ENCODE assay signal across 1 cellular context in genomic region chr15:74873036-74873755, GRCh38.
TF ChIP-seq lines count a peak whose summit lies in the region.

Gene SCAMP2, minus strand, starts transcription at chr15:74873365. Its CDS starts 110 bp downstream, at chr15:74873255.

TF ChIP-seq in HEK293, 187 proteins besides CTCF, POLR2A, EP300 and RAD21 (continued from another document and continues in another):
- TF ChIP-seq ZNF530 (tag by site-specific recombination; IDR thresholded peaks at IDR 0.05; ENCODE audit: low read depth) = no peak
- TF ChIP-seq ZIC2 (tag by site-specific recombination; IDR thresholded peaks at IDR 0.05) = peak; percentile 38
- peak; percentile 73 for TF ChIP-seq ZBTB6 (tag by site-specific recombination; IDR thresholded peaks at IDR 0.05)
- TF ChIP-seq OVOL3 (tag by site-specific recombination; IDR thresholded peaks at IDR 0.05) = 0 out of 2 replicates have a peak, but pooled peaks have one; percentile 65
- TF ChIP-seq KLF10 (tag by site-specific recombination; IDR thresholded peaks at IDR 0.05) = peak; percentile 81
- TF ChIP-seq ZBTB26 (tag by site-specific recombination; optimal IDR thresholded peaks at IDR 0.05) = peak; percentile 31
- TF ChIP-seq SP7 (tag by site-specific recombination; IDR thresholded peaks at IDR 0.05) = peak; percentile 83
- no peak for TF ChIP-seq ZNF292 (tag by site-specific recombination; IDR thresholded peaks at IDR 0.05; ENCODE audit: borderline replicate concordance, low read depth)
- TF ChIP-seq ZNF558 (tag by site-specific recombination; IDR thresholded peaks at IDR 0.05) = no peak
- TF ChIP-seq, protein P1, sequence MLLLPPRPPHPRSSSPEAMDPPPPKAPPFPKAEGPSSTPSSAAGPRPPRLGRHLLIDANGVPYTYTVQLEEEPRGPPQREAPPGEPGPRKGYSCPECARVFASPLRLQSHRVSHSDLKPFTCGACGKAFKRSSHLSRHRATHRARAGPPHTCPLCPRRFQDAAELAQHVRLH (tag by site-specific recombination; IDR thresholded peaks at IDR 0.05) = peak; percentile 88
- TF ChIP-seq ZNF423 (tag by site-specific recombination; IDR thresholded peaks at IDR 0.05) = peak; percentile 44; the same call in 1 of the 2 replicates
- peak; percentile 87; the same call in 1 of the 2 replicates for TF ChIP-seq ZNF501 (tag by site-specific recombination; IDR thresholded peaks at IDR 0.05)
- no peak for TF ChIP-seq ZNF776 (tag by site-specific recombination; IDR thresholded peaks at IDR 0.05; ENCODE audit: borderline replicate concordance)
- peak; percentile 91; the same call in 1 of the 2 replicates for TF ChIP-seq ZNF324 (tag by site-specific recombination; IDR thresholded peaks at IDR 0.05)
- no peak for TF ChIP-seq WT1 (tag by site-specific recombination; IDR thresholded peaks at IDR 0.05)
- TF ChIP-seq ZNF19 (tag by site-specific recombination; IDR thresholded peaks at IDR 0.05; ENCODE audit: low read depth) = no peak
- 0 out of 2 replicates have a peak, but pooled peaks have one; percentile 48 for TF ChIP-seq GLI4 (tag by site-specific recombination; IDR thresholded peaks at IDR 0.05)
- peak; percentile 36; the same call in 1 of the 2 replicates for TF ChIP-seq ZNF843 (tag by site-specific recombination; IDR thresholded peaks at IDR 0.05)
- no peak for TF ChIP-seq ZNF202 (tag by site-specific recombination; IDR thresholded peaks at IDR 0.05; ENCODE audit: borderline replicate concordance)
- peak; percentile 92 for TF ChIP-seq ZNF692 (tag by site-specific recombination; IDR thresholded peaks at IDR 0.05)
- TF ChIP-seq, protein P2, sequence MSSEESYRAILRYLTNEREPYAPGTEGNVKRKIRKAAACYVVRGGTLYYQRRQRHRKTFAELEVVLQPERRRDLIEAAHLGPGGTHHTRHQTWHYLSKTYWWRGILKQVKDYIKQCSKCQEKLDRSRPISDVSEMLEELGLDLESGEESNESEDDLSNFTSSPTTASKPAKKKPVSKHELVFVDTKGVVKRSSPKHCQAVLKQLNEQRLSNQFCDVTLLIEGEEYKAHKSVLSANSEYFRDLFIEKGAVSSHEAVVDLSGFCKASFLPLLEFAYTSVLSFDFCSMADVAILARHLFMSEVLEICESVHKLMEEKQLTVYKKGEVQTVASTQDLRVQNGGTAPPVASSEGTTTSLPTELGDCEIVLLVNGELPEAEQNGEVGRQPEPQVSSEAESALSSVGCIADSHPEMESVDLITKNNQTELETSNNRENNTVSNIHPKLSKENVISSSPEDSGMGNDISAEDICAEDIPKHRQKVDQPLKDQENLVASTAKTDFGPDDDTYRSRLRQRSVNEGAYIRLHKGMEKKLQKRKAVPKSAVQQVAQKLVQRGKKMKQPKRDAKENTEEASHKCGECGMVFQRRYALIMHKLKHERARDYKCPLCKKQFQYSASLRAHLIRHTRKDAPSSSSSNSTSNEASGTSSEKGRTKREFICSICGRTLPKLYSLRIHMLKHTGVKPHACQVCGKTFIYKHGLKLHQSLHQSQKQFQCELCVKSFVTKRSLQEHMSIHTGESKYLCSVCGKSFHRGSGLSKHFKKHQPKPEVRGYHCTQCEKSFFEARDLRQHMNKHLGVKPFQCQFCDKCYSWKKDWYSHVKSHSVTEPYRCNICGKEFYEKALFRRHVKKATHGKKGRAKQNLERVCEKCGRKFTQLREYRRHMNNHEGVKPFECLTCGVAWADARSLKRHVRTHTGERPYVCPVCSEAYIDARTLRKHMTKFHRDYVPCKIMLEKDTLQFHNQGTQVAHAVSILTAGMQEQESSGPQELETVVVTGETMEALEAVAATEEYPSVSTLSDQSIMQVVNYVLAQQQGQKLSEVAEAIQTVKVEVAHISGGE (tag by site-specific recombination; conservative IDR thresholded peaks at IDR 0.05; ENCODE audit: low read depth) = peak; percentile 66; the same call in 1 of the 2 replicates
- no peak for TF ChIP-seq ZNF561 (tag by site-specific recombination; IDR thresholded peaks at IDR 0.05; ENCODE audit: borderline replicate concordance)
- TF ChIP-seq SCRT2 (tag by site-specific recombination; IDR thresholded peaks at IDR 0.05) = peak; percentile 66; the same call in 1 of the 2 replicates
- TF ChIP-seq ZNF223 (tag by site-specific recombination; IDR thresholded peaks at IDR 0.05) = no peak
- peak; percentile 93 for TF ChIP-seq PBX3 (CRISPR knock-in tag; IDR thresholded peaks at IDR 0.05)
- no peak for TF ChIP-seq ZNF549 (tag by site-specific recombination; IDR thresholded peaks at IDR 0.05)
- no peak for TF ChIP-seq HIC1 (tag by site-specific recombination; IDR thresholded peaks at IDR 0.05)
- TF ChIP-seq ZNF660 (tag by site-specific recombination; IDR thresholded peaks at IDR 0.05) = no peak; the same call in 1 of the 2 replicates
- TF ChIP-seq, protein P3, sequence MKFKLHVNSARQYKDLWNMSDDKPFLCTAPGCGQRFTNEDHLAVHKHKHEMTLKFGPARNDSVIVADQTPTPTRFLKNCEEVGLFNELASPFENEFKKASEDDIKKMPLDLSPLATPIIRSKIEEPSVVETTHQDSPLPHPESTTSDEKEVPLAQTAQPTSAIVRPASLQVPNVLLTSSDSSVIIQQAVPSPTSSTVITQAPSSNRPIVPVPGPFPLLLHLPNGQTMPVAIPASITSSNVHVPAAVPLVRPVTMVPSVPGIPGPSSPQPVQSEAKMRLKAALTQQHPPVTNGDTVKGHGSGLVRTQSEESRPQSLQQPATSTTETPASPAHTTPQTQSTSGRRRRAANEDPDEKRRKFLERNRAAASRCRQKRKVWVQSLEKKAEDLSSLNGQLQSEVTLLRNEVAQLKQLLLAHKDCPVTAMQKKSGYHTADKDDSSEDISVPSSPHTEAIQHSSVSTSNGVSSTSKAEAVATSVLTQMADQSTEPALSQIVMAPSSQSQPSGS (tag by site-specific recombination; IDR thresholded peaks at IDR 0.05; ENCODE audit: low read depth) = peak; percentile 75
- TF ChIP-seq ZNF433 (tag by site-specific recombination; IDR thresholded peaks at IDR 0.05; ENCODE audit: low read depth) = no peak
- TF ChIP-seq ZEB2 (tag by site-specific recombination; IDR thresholded peaks at IDR 0.05) = peak; percentile 74; the same call in 1 of the 2 replicates
- TF ChIP-seq ZNF513 (tag by site-specific recombination; IDR thresholded peaks at IDR 0.05) = no peak
- no peak for TF ChIP-seq PRDM1 (tag by site-specific recombination; IDR thresholded peaks at IDR 0.05)
- TF ChIP-seq TSHZ1 (tag by site-specific recombination; IDR thresholded peaks at IDR 0.05; ENCODE audit: borderline replicate concordance) = peak; percentile 68; the same call in 1 of the 2 replicates
- TF ChIP-seq ZNF2 (tag by site-specific recombination; IDR thresholded peaks at IDR 0.05) = peak; percentile 77
- TF ChIP-seq SALL2 (tag by site-specific recombination; IDR thresholded peaks at IDR 0.05; ENCODE audit: borderline replicate concordance) = no peak
- 0 out of 2 replicates have a peak, but pooled peaks have one; percentile 7 for TF ChIP-seq SCRT1 (tag by site-specific recombination; IDR thresholded peaks at IDR 0.05; ENCODE audit: borderline replicate concordance)
- TF ChIP-seq, protein P4, sequence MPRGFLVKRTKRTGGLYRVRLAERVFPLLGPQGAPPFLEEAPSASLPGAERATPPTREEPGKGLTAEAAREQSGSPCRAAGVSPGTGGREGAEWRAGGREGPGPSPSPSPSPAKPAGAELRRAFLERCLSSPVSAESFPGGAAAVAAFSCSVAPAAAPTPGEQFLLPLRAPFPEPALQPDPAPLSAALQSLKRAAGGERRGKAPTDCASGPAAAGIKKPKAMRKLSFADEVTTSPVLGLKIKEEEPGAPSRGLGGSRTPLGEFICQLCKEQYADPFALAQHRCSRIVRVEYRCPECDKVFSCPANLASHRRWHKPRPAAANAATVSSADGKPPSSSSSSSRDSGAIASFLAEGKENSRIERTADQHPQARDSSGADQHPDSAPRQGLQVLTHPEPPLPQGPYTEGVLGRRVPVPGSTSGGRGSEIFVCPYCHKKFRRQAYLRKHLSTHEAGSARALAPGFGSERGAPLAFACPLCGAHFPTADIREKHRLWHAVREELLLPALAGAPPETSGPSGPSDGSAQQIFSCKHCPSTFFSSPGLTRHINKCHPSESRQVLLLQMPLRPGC (tag by site-specific recombination; IDR thresholded peaks at IDR 0.05) = peak; percentile 75
- peak; percentile 58; the same call in 1 of the 2 replicates for TF ChIP-seq ZBTB21 (tag by site-specific recombination; IDR thresholded peaks at IDR 0.05)
